1 cellular context compared by ENCODE assay signal in the genomic region with DNA sequence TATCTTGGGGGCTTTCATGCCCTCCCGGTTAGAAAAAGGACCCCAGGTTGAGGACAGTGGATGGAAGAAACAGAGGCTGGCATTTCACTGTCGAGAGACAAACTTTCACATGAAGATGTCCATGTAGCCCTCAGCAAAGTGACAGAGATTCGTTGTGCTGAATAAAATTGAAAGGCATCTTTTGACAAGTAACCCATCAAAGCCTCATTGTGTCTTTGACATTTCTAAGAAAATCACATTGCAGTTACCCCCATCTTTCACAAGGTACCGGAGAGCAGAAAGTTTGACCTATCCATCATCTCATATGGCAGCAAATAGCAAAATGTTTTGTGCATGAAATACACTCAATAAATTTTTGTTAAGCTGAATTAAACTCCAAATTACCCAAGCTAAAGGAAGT.
TF ChIP-seq lines count a peak whose summit lies in the region.

No MANE protein-coding gene starts in this region.

TF ChIP-seq in neural cell, 6 proteins besides CTCF, POLR2A, EP300 and RAD21 (continued from another document):
- TF ChIP-seq, protein P1, sequence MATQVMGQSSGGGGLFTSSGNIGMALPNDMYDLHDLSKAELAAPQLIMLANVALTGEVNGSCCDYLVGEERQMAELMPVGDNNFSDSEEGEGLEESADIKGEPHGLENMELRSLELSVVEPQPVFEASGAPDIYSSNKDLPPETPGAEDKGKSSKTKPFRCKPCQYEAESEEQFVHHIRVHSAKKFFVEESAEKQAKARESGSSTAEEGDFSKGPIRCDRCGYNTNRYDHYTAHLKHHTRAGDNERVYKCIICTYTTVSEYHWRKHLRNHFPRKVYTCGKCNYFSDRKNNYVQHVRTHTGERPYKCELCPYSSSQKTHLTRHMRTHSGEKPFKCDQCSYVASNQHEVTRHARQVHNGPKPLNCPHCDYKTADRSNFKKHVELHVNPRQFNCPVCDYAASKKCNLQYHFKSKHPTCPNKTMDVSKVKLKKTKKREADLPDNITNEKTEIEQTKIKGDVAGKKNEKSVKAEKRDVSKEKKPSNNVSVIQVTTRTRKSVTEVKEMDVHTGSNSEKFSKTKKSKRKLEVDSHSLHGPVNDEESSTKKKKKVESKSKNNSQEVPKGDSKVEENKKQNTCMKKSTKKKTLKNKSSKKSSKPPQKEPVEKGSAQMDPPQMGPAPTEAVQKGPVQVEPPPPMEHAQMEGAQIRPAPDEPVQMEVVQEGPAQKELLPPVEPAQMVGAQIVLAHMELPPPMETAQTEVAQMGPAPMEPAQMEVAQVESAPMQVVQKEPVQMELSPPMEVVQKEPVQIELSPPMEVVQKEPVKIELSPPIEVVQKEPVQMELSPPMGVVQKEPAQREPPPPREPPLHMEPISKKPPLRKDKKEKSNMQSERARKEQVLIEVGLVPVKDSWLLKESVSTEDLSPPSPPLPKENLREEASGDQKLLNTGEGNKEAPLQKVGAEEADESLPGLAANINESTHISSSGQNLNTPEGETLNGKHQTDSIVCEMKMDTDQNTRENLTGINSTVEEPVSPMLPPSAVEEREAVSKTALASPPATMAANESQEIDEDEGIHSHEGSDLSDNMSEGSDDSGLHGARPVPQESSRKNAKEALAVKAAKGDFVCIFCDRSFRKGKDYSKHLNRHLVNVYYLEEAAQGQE (IDR thresholded peaks at IDR 0.05; ENCODE audit: borderline replicate concordance), result no peak
TF ChIP-seq in neural cell: peak in this region for 0.
